Comparison of ENCODE assay signal across 1 cellular context in the genomic region with DNA sequence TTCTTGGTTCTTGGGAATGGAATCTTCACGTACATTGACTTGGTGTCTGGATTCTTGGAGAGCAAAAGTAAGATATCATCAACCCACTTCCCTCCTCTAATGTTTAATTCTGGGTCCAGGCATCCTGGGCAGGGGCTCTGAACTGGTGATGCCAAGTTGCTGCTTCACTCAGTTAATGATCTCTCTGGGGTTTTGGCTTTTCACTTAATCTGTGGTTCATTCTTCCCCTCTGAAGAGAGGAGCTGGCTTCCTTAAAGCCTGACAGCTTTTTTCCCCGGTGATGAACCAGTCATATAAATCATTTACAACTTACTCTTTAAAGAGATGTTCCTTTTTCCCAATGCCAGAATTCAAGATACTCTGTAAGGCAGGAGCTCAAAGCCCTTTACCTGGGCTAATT.
TF ChIP-seq lines count a peak whose summit lies in the region.

No MANE protein-coding gene starts in this region.

TF ChIP-seq in SK-N-SH treated with all-trans-retinoic acid at 6 μM for 48 hours, 23 proteins besides CTCF, POLR2A, EP300 and RAD21 (continued from another document):
- TF ChIP-seq, protein P1, sequence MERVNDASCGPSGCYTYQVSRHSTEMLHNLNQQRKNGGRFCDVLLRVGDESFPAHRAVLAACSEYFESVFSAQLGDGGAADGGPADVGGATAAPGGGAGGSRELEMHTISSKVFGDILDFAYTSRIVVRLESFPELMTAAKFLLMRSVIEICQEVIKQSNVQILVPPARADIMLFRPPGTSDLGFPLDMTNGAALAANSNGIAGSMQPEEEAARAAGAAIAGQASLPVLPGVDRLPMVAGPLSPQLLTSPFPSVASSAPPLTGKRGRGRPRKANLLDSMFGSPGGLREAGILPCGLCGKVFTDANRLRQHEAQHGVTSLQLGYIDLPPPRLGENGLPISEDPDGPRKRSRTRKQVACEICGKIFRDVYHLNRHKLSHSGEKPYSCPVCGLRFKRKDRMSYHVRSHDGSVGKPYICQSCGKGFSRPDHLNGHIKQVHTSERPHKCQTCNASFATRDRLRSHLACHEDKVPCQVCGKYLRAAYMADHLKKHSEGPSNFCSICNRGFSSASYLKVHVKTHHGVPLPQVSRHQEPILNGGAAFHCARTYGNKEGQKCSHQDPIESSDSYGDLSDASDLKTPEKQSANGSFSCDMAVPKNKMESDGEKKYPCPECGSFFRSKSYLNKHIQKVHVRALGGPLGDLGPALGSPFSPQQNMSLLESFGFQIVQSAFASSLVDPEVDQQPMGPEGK (CRISPR knock-in tag; IDR thresholded peaks at IDR 0.05; ENCODE audit: borderline replicate concordance): no peak
- no peak for TF ChIP-seq TCF4 (CRISPR knock-in tag; IDR thresholded peaks at IDR 0.05; ENCODE audit: borderline replicate concordance)
- TF ChIP-seq TOX (CRISPR knock-in tag; IDR thresholded peaks at IDR 0.05; ENCODE audit: borderline replicate concordance): no peak
- no peak for TF ChIP-seq OSR1 (CRISPR knock-in tag; IDR thresholded peaks at IDR 0.05)
- TF ChIP-seq ZC3H10 (CRISPR knock-in tag; IDR thresholded peaks at IDR 0.05): no peak
